Comparison of ENCODE assay signal across 20 cellular contexts in genomic region chr2:42136832-42137821, GRCh38. TPM values are rescaled to one million over a fixed set of nuclear protein-coding genes. Genes with fewer than 3 reads are reported as not detected.
A peak's percentile ranks its signal among the peaks of the same experiment; 100 is the strongest.
DNase-seq lines count a peak whose midpoint lies in the region; ATAC-seq, FAIRE-seq and TF ChIP-seq lines count a peak whose summit lies in the region.
"Had no signal": no experiment of that assay in that cellular context is flagged by ENCODE, and none has a peak within 500 bp of the region (broad histone marks: within the 10 kb centered on the region; RNA-seq: fewer than 3 reads in every experiment).

No MANE protein-coding gene starts in this region.

- DNase-seq in natural killer cell treated with Interleukin-12 subunit alpha and Interleukin-12 subunit beta and Interleukin-15 and Interleukin-18, amount 100 ng/mL, for 72 hours (ENCODE audit: low spot score): no peak
- DNase-seq in natural killer cell (no peak), kidney tubule cell (ENCODE audit: low spot score) (peak; percentile 38), urothelium cell line (ENCODE audit: low spot score) (peak; percentile 27), D341Med (ENCODE audit: low spot score) (no peak)
- DNase-seq: activated CD4-positive, alpha-beta memory T cell treated with anti-CD3 and anti-CD28 coated beads, Interleukin-2, amount 10 ng/mL, durations not matched to agents 7 days and 5 days; cerebellar nuclear complex; GF-D8; HCEC 1CT; NCI-H2227 treated with DMSO at 0.1 percent for 48 hours; Peyer's patch; stimulated activated CD4-positive, alpha-beta T cell treated with anti-CD3 and anti-CD28 coated beads, Interleukin-2, amount 100 ng/mL, for 48 hours had no signal

- H3K36me3 Mint-ChIP-seq in natural killer cell treated with Interleukin-12 subunit alpha and Interleukin-12 subunit beta and Interleukin-15 and Interleukin-18, amount 100 ng/mL, for 72 hours: no peaks in the 10 kb centered on the region
- no peaks in the 10 kb centered on the region for H3K36me3 Mint-ChIP-seq in natural killer cell
- H3K36me3 Mint-ChIP-seq: activated naive CD4-positive, alpha-beta T cell treated with anti-CD3 and anti-CD28 coated beads, Interleukin-2, amount 50 U/mL, for 72 hours; memory B cell had no signal

- TF ChIP-seq CTCF in natural killer cell (IDR thresholded peaks at IDR 0.05) (no peak), VCaP (conservative IDR thresholded peaks at IDR 0.05) (no peak)

- no peaks in the 10 kb centered on the region for H3K9me3 Mint-ChIP-seq in natural killer cell treated with Interleukin-12 subunit alpha and Interleukin-12 subunit beta and Interleukin-15 and Interleukin-18, amount 100 ng/mL, for 72 hours
- no peaks in the 10 kb centered on the region for H3K9me3 Mint-ChIP-seq in natural killer cell
- H3K9me3 Mint-ChIP-seq: activated CD4-positive, alpha-beta memory T cell treated with anti-CD3 and anti-CD28 coated beads, Interleukin-2, amount 10 ng/mL, durations not matched to agents 7 days and 5 days; activated naive CD4-positive, alpha-beta T cell treated with anti-CD3 and anti-CD28 coated beads, Interleukin-2, amount 50 U/mL, for 72 hours; memory B cell; T-helper 1 cell treated with Interleukin-12 subunit alpha and Interleukin-12 subunit beta and Interleukin-4 antibody, amounts not matched to agents 30 μg/mL and 1 μg/mL, for 36 hours had no signal

- H3K4me1 Mint-ChIP-seq in natural killer cell treated with Interleukin-12 subunit alpha and Interleukin-12 subunit beta and Interleukin-15 and Interleukin-18, amount 100 ng/mL, for 72 hours (ENCODE audit: low read depth in 2 of 2): peaks cover 41 to 54% of the 10 kb centered on the region in 2 donors
- H3K4me1 Mint-ChIP-seq in natural killer cell: peaks cover 25 to 26% of the 10 kb centered on the region in 2 donors

- intact Hi-C loops in natural killer cell (cut with micrococcal nuclease): no loop called here

- no peak overlapping the region for H3K4me3 Mint-ChIP-seq in natural killer cell treated with Interleukin-12 subunit alpha and Interleukin-12 subunit beta and Interleukin-15 and Interleukin-18, amount 100 ng/mL, for 72 hours
- H3K4me3 Mint-ChIP-seq in natural killer cell: no peak overlapping the region
- H3K4me3 Mint-ChIP-seq: activated CD4-positive, alpha-beta memory T cell treated with anti-CD3 and anti-CD28 coated beads, Interleukin-2, amount 10 ng/mL, durations not matched to agents 7 days and 5 days; memory B cell; T-helper 1 cell treated with Interleukin-12 subunit alpha and Interleukin-12 subunit beta and Interleukin-4 antibody, amounts not matched to agents 30 μg/mL and 1 μg/mL, for 36 hours had no signal

- FAIRE-seq in urothelium cell line (lab: Jason Lieb, UNC): no peak
- FAIRE-seq: GM18507 had no signal

- no peaks in the 10 kb centered on the region for H3K27me3 Mint-ChIP-seq in natural killer cell treated with Interleukin-12 subunit alpha and Interleukin-12 subunit beta and Interleukin-15 and Interleukin-18, amount 100 ng/mL, for 72 hours
- H3K27me3 Mint-ChIP-seq in natural killer cell (ENCODE audit: low read depth in 2 of 2): peaks cover 0 to 5% of the 10 kb centered on the region in 2 donors
- H3K27me3 Mint-ChIP-seq: activated CD4-positive, alpha-beta memory T cell treated with anti-CD3 and anti-CD28 coated beads, Interleukin-2, amount 10 ng/mL, durations not matched to agents 7 days and 5 days; memory B cell had no signal

- no peak for ATAC-seq in natural killer cell treated with Interleukin-12 subunit alpha and Interleukin-12 subunit beta and Interleukin-15 and Interleukin-18, amount 100 ng/mL, for 72 hours
- ATAC-seq in natural killer cell (no peak), GM21619 (IDR thresholded peaks at IDR 0.05; ENCODE audit: unreplicated experiment) (no peak), GM21515 (IDR thresholded peaks at IDR 0.05; ENCODE audit: unreplicated experiment) (no peak)
- ATAC-seq: activated naive CD4-positive, alpha-beta T cell treated with anti-CD3 and anti-CD28 coated beads, Interleukin-2, amount 50 U/mL, for 72 hours; esophagus mucosa had no signal

- peak overlapping the region; percentile 86 to 91 for H3K27ac Mint-ChIP-seq in natural killer cell treated with Interleukin-12 subunit alpha and Interleukin-12 subunit beta and Interleukin-15 and Interleukin-18, amount 100 ng/mL, for 72 hours
- H3K27ac Mint-ChIP-seq in natural killer cell: no peak overlapping the region

- H3K27ac ChIP-seq in VCaP: peak overlapping the region; percentile 31; the same call in 1 of the 2 replicates

RNA-seq across cellular contexts. Expression of gene EML4, which starts 32.0 kb away (rescaled TPM):
- 100 to 1,000 TPM in 1 of 2 donors, 10 to 100 TPM in 1; 73.4 to 140 TPM for total RNA-seq in natural killer cell treated with Interleukin-12 subunit alpha and Interleukin-12 subunit beta and Interleukin-15 and Interleukin-18, amount 100 ng/mL, for 72 hours
- 100 to 1,000 TPM in 1 of 3 donors, 10 to 100 TPM in 2; 88.4 to 136 (median 91.5) TPM for total RNA-seq in natural killer cell

Comparison
In these comparisons a context has a peak if more than half of its experiments do, and no peak if none do; other contexts are left out.
1. H3K27ac Mint-ChIP-seq: peak in natural killer cell treated with Interleukin-12 subunit alpha and Interleukin-12 subunit beta and Interleukin-15 and Interleukin-18, amount 100 ng/mL, for 72 hours (2 of 2); none in natural killer cell (0 of 2).
2. DNase-seq: peak in kidney tubule cell (single experiment) and urothelium cell line (single experiment); none in natural killer cell treated with Interleukin-12 subunit alpha and Interleukin-12 subunit beta and Interleukin-15 and Interleukin-18, amount 100 ng/mL, for 72 hours (single experiment), natural killer cell (single experiment) and D341Med (single experiment).